Comparison of ENCODE assay signal across 13 cellular contexts in genomic region chr5:149761461-149761860, GRCh38. TPM values are rescaled to one million over a fixed set of nuclear protein-coding genes. Genes with fewer than 3 reads are reported as not detected.
A peak's percentile ranks its signal among the peaks of the same experiment; 100 is the strongest.
DNase-seq lines count a peak whose midpoint lies in the region; ATAC-seq, FAIRE-seq and TF ChIP-seq lines count a peak whose summit lies in the region.
"Had no signal": no experiment of that assay in that cellular context is flagged by ENCODE, and none has a peak within 500 bp of the region (broad histone marks: within the 10 kb centered on the region; RNA-seq: fewer than 3 reads in every experiment).

No MANE protein-coding gene starts in this region.

- peak; percentile 30 for FAIRE-seq in islet of Langerhans (lab: Jason Lieb, UNC)

- H3K9ac ChIP-seq in trophoblast cell (ENCODE audit: low read length), result no peak overlapping the region

- no peak for TF ChIP-seq CTCF in PC-9 (conservative IDR thresholded peaks at IDR 0.05)

- no peak overlapping the region for H2BK12ac ChIP-seq in trophoblast cell (ENCODE audit: low read length)

- no TSS peak for BruUV-seq in PC-9 (replicated peaks; lab: Mats Ljungman, UMichigan)

- CTCF ChIA-PET in PC-9 (lab: Charles Lee), result interaction anchor here (0.6 kb wide), 1 partner anchor 42 kb away, joined by 11 read pairs; no protein-coding TSS in a partner anchor

- H4K12ac ChIP-seq in trophoblast cell (ENCODE audit: low read depth, low read length), result no peak overlapping the region

- H2AK5ac ChIP-seq in trophoblast cell (ENCODE audit: low read length), result no peak overlapping the region

- no peaks in the 10 kb centered on the region for H4K20me1 ChIP-seq in PC-9 (ENCODE audit: insufficient read depth)

- H3K4me2 ChIP-seq in PC-9, result peak overlapping the region; percentile 52
- H3K4me2 ChIP-seq in trophoblast cell (ENCODE audit: low read length), result no peak overlapping the region

- no peaks in the 10 kb centered on the region for H3K9me2 ChIP-seq in PC-9 (ENCODE audit: insufficient read depth)

- H3F3A ChIP-seq in PC-9 (ENCODE audit: insufficient read depth, low read depth), result peaks cover 16% of the 10 kb centered on the region

- peaks cover 8% of the 10 kb centered on the region; the same call in 1 of the 2 replicates for H3K9me3 ChIP-seq in PC-9 (ENCODE audit: insufficient read depth, low read depth)
- H3K9me3 ChIP-seq in trophoblast cell (ENCODE audit: insufficient read depth, low read depth, low read length), result no peaks in the 10 kb centered on the region

- no peak overlapping the region for H2BK120ac ChIP-seq in trophoblast cell (ENCODE audit: insufficient read depth, low read length, poor library complexity)

- no peak overlapping the region for H4K91ac ChIP-seq in trophoblast cell (ENCODE audit: low read depth, low read length)

- H3K36me3 ChIP-seq in PC-9 (ENCODE audit: low read depth) (no peaks in the 10 kb centered on the region; the same call in 1 of the 2 replicates), trophoblast cell (ENCODE audit: control insufficient read depth in 1 of 2, insufficient read depth in 2 of 2, low read length in 2 of 2) (no peaks in the 10 kb centered on the region)
- H3K36me3 ChIP-seq: BE2C had no signal

- WGBS in trophoblast cell (ENCODE audit: extremely low coverage, insufficient coverage, insufficient read length), result no CpG with 5 or more reads among the region's 3 CpGs

- H3K27me3 ChIP-seq in PC-9 (ENCODE audit: insufficient read depth, low read depth) (no peaks in the 10 kb centered on the region), trophoblast cell (ENCODE audit: insufficient read depth, low read length) (no peaks in the 10 kb centered on the region)
- H3K27me3 ChIP-seq: BE2C had no signal

- intact Hi-C loops in PC-9 (cut with micrococcal nuclease; ENCODE audit: unreplicated experiment), result no loop called here

- no peak overlapping the region for H2BK5ac ChIP-seq in trophoblast cell (ENCODE audit: low read depth, low read length, poor library complexity)

- no peaks in the 10 kb centered on the region for H3K79me1 ChIP-seq in trophoblast cell (ENCODE audit: low read length)

- ATAC-seq in SK-N-SH treated with all-trans-retinoic acid at 6 μM for 48 hours (no peak), HG03095 (IDR thresholded peaks at IDR 0.05; ENCODE audit: unreplicated experiment) (no peak)
- ATAC-seq: HCT116 had no signal

- in situ Hi-C loops in ACHN (cut with HindIII; ENCODE audit: low pct_ligation_motif_present, low pct_unique_long_range_greater_than_20kb, low sequenced_read_pairs), result no loop called here

- no peak overlapping the region for H4K8ac ChIP-seq in trophoblast cell (ENCODE audit: low read depth, low read length)

- H3K79me2 ChIP-seq in PC-9 (ENCODE audit: low read depth), result no peaks in the 10 kb centered on the region
- no peaks in the 10 kb centered on the region for H3K79me2 ChIP-seq in trophoblast cell (ENCODE audit: control insufficient read depth, insufficient read depth, low read length, poor library complexity)

- POLR2A ChIA-PET in PC-9 (lab: Charles Lee; ENCODE audit: unreplicated experiment), result no interaction called here

- H3K4ac ChIP-seq in trophoblast cell (ENCODE audit: low read depth, low read length), result no peak overlapping the region

- no peak overlapping the region for H3K18ac ChIP-seq in trophoblast cell (ENCODE audit: low read length)

- no peak overlapping the region for H2AFZ ChIP-seq in PC-9
- H2AFZ ChIP-seq in trophoblast cell (ENCODE audit: insufficient read depth, low read length, poor library complexity), result no peak overlapping the region

- no peak overlapping the region for H3K14ac ChIP-seq in trophoblast cell (ENCODE audit: low read length)

- H3K4me3 ChIP-seq in PC-9 (no peak overlapping the region), trophoblast cell (ENCODE audit: low read depth, low read length) (no peak overlapping the region)

- H3K4me1 ChIP-seq in PC-9 (replicated peaks; ENCODE audit: insufficient read depth) (peaks cover 23% of the 10 kb centered on the region), trophoblast cell (ENCODE audit: control insufficient read depth in 1 of 2, insufficient read depth in 2 of 2, low read length in 2 of 2) (peaks cover 14% of the 10 kb centered on the region in 2 experiments)
- H3K4me1 ChIP-seq: BE2C had no signal

- DNase-seq in ACHN (peak; percentile 84), PC-9 (peak in 1 of 2 experiments; percentile 75), trophoblast cell (peak; percentile 25 to 53), ecto neural progenitor cell (ENCODE audit: low spot score) (no peak)
- no peak for DNase-seq in effector CD4-positive, alpha-beta T cell
- DNase-seq: BE2C; CD4-positive, alpha-beta memory T cell; GF-D8 had no signal

- H3K23ac ChIP-seq in trophoblast cell (ENCODE audit: low read length), result no peak overlapping the region

- H3K27ac ChIP-seq in PC-9 (peak overlapping the region; percentile 56), trophoblast cell (ENCODE audit: low read depth, low read length) (no peak overlapping the region)
- H3K27ac ChIP-seq: C4-2B had no signal

TF ChIP-seq in SK-N-SH treated with all-trans-retinoic acid at 6 μM for 48 hours, 23 proteins besides CTCF, POLR2A, EP300 and RAD21:
- no peak for TF ChIP-seq OSR1 (CRISPR knock-in tag; IDR thresholded peaks at IDR 0.05)
- TF ChIP-seq RARB (CRISPR knock-in tag; IDR thresholded peaks at IDR 0.05), result no peak
- no peak for TF ChIP-seq TOX (CRISPR knock-in tag; IDR thresholded peaks at IDR 0.05; ENCODE audit: borderline replicate concordance)
- TF ChIP-seq ZFP30 (CRISPR knock-in tag; IDR thresholded peaks at IDR 0.05), result no peak
- no peak for TF ChIP-seq ZC3H10 (CRISPR knock-in tag; IDR thresholded peaks at IDR 0.05)
- TF ChIP-seq PPARA (CRISPR knock-in tag; IDR thresholded peaks at IDR 0.05; ENCODE audit: borderline replicate concordance), result no peak
- no peak for TF ChIP-seq SNAI2 (CRISPR knock-in tag; IDR thresholded peaks at IDR 0.05)
- TF ChIP-seq PATZ1 (CRISPR knock-in tag; IDR thresholded peaks at IDR 0.05; ENCODE audit: borderline replicate concordance), result no peak

RNA-seq across cellular contexts. Expression of gene PPARGC1B, which starts 31.4 kb away (rescaled TPM):
- 3.2 and 3.4 TPM in 2 replicates for total RNA-seq in PC-9 (2021)
- 1.1 and 1.2 TPM in 2 replicates for polyA plus RNA-seq in trophoblast cell (2013)

Comparison
In these comparisons a context has a peak if more than half of its experiments do, and no peak if none do; other contexts are left out.
1. DNase-seq: peak in ACHN (single experiment) and trophoblast cell (2 of 2); none in effector CD4-positive, alpha-beta T cell (single experiment) and ecto neural progenitor cell (single experiment).